In genomic region chr12:12716151-12716844, GRCh38 we compare ENCODE assay signal across 1 cellular context.
TF ChIP-seq lines count a peak whose summit lies in the region.

No MANE protein-coding gene starts in this region.

TF ChIP-seq in K562, 482 proteins besides CTCF, POLR2A, EP300 and RAD21:
- TF ChIP-seq BRD4 (IDR thresholded peaks at IDR 0.05) (0 out of 2 replicates have a peak, but pooled peaks have one; percentile 6), ZBTB9 (CRISPR knock-in tag; IDR thresholded peaks at IDR 0.05) (no peak), ZBTB7A (IDR thresholded peaks at IDR 0.05; ENCODE audit: borderline replicate concordance, control insufficient read depth, low read depth, low read length) (peak; percentile 87; the same call in 1 of the 2 replicates), ZNF695 (CRISPR knock-in tag; IDR thresholded peaks at IDR 0.05) (no peak), KLF10 (CRISPR knock-in tag; IDR thresholded peaks at IDR 0.05) (no peak), BACH1 (tag; IDR thresholded peaks at IDR 0.05) (peak; percentile 52), TRIM25 (IDR thresholded peaks at IDR 0.05; ENCODE audit: borderline replicate concordance) (no peak), POLR2G (IDR thresholded peaks at IDR 0.05; ENCODE audit: low read depth, low read length) (no peak), PKNOX1 (IDR thresholded peaks at IDR 0.05) (no peak), SP1 (CRISPR knock-in tag; IDR thresholded peaks at IDR 0.05) (0 out of 2 replicates have a peak, but pooled peaks have one; percentile 3), STAT5B (CRISPR knock-in tag; IDR thresholded peaks at IDR 0.05) (no peak), ZNF592 (IDR thresholded peaks at IDR 0.05) (peak; percentile 34; the same call in 1 of the 2 replicates), ATF3 (IDR thresholded peaks at IDR 0.05) (peak; percentile 17; the same call in 1 of the 2 replicates), ATF3 (CRISPR knock-in tag; conservative IDR thresholded peaks at IDR 0.05) (no peak), ZNF24 (IDR thresholded peaks at IDR 0.05) (0 out of 2 replicates have a peak, but pooled peaks have one; percentile 14), CXXC5 (CRISPR knock-in tag; IDR thresholded peaks at IDR 0.05) (no peak), CTCFL (IDR thresholded peaks at IDR 0.05; ENCODE audit: borderline replicate concordance, insufficient read depth, low read depth, low read length, poor library complexity, severe bottlenecking) (no peak), ZNF507 (tag; conservative IDR thresholded peaks at IDR 0.05) (no peak)
